ENCODE assay signal across 9 cellular contexts in genomic region chrX:65871671-65872311, GRCh38.
A peak's percentile ranks its signal among the peaks of the same experiment; 100 is the strongest.
DNase-seq lines count a peak whose midpoint lies in the region; ATAC-seq and TF ChIP-seq lines count a peak whose summit lies in the region.
"Had no signal": no experiment of that assay in that cellular context is flagged by ENCODE, and none has a peak within 500 bp of the region (broad histone marks: within the 10 kb centered on the region; RNA-seq: fewer than 3 reads in every experiment).

No MANE protein-coding gene starts in this region.

- H3K27ac Mint-ChIP-seq in activated CD8-positive, alpha-beta T cell treated with anti-CD3 and anti-CD28 coated beads, Interleukin-2, amount 10 ng/mL, durations not matched to agents 7 days and 5 days: no peak overlapping the region
- no peak overlapping the region for H3K27ac Mint-ChIP-seq in T-helper 2 cell treated with Interferon-gamma antibody and Interleukin-4, amounts not matched to agents 5 μg/mL and 100 μg/mL, for 36 hours

- ATAC-seq in GM19023 (IDR thresholded peaks at IDR 0.05; ENCODE audit: unreplicated experiment): peak; percentile 80
- peak; percentile 70 for ATAC-seq in HG03565 (IDR thresholded peaks at IDR 0.05; ENCODE audit: unreplicated experiment)
- no peak for ATAC-seq in activated CD8-positive, alpha-beta T cell treated with anti-CD3 and anti-CD28 coated beads, Interleukin-2, amount 10 ng/mL, durations not matched to agents 7 days and 5 days
- no peak for ATAC-seq in GM21786 (IDR thresholded peaks at IDR 0.05; ENCODE audit: unreplicated experiment)

- TF ChIP-seq CTCF in AG10803 (conservative IDR thresholded peaks at IDR 0.05; ENCODE audit: low read length): no peak

- no peaks in the 10 kb centered on the region for H3K9me3 Mint-ChIP-seq in activated CD8-positive, alpha-beta T cell treated with anti-CD3 and anti-CD28 coated beads, Interleukin-2, amount 10 ng/mL, durations not matched to agents 7 days and 5 days (ENCODE audit: insufficient read depth)
- H3K9me3 Mint-ChIP-seq in T-helper 2 cell treated with Interferon-gamma antibody and Interleukin-4, amounts not matched to agents 5 μg/mL and 100 μg/mL, for 36 hours: peaks cover 4% of the 10 kb centered on the region

- POLR2A ChIA-PET in activated CD8-positive, alpha-beta T cell treated with anti-CD3 and anti-CD28 coated beads, Interleukin-2, amount 10 ng/mL, durations not matched to agents 7 days and 5 days (lab: Charles Lee): no interaction called here

- H3K27me3 Mint-ChIP-seq in activated CD8-positive, alpha-beta T cell treated with anti-CD3 and anti-CD28 coated beads, Interleukin-2, amount 10 ng/mL, durations not matched to agents 7 days and 5 days (ENCODE audit: low read depth): no peaks in the 10 kb centered on the region
- no peaks in the 10 kb centered on the region for H3K27me3 Mint-ChIP-seq in T-helper 2 cell treated with Interferon-gamma antibody and Interleukin-4, amounts not matched to agents 5 μg/mL and 100 μg/mL, for 36 hours (ENCODE audit: low read depth)

- DNase-seq in AG10803 (ENCODE audit: low read depth) (peak; percentile 2), NCI-H1417 (lab: John Stamatoyannopoulos, UW) (no peak)
- peak; percentile 23 for DNase-seq in activated CD8-positive, alpha-beta T cell treated with anti-CD3 and anti-CD28 coated beads, Interleukin-2, amount 10 ng/mL, durations not matched to agents 7 days and 5 days
- no peak for DNase-seq in activated CD8-positive, alpha-beta memory T cell treated with anti-CD3 and anti-CD28 coated beads, Interleukin-2, amount 50 U/mL, for 48 hours
- no peak for DNase-seq in T-helper 2 cell treated with Interferon-gamma antibody and Interleukin-4, amounts not matched to agents 5 μg/mL and 100 μg/mL, for 36 hours (ENCODE audit: low spot score)
- DNase-seq: hypothalamus had no signal

- H3K4me3 ChIP-seq in AG10803 (ENCODE audit: low read length): no peak overlapping the region

- no peak overlapping the region for H3K4me3 Mint-ChIP-seq in activated CD8-positive, alpha-beta T cell treated with anti-CD3 and anti-CD28 coated beads, Interleukin-2, amount 10 ng/mL, durations not matched to agents 7 days and 5 days
- H3K4me3 Mint-ChIP-seq in T-helper 2 cell treated with Interferon-gamma antibody and Interleukin-4, amounts not matched to agents 5 μg/mL and 100 μg/mL, for 36 hours: no peak overlapping the region

- H3K36me3 Mint-ChIP-seq in activated CD8-positive, alpha-beta T cell treated with anti-CD3 and anti-CD28 coated beads, Interleukin-2, amount 10 ng/mL, durations not matched to agents 7 days and 5 days (ENCODE audit: low read depth): peaks cover 11% of the 10 kb centered on the region
- no peaks in the 10 kb centered on the region for H3K36me3 Mint-ChIP-seq in T-helper 2 cell treated with Interferon-gamma antibody and Interleukin-4, amounts not matched to agents 5 μg/mL and 100 μg/mL, for 36 hours (ENCODE audit: low read depth)

- H3K4me1 Mint-ChIP-seq in activated CD8-positive, alpha-beta T cell treated with anti-CD3 and anti-CD28 coated beads, Interleukin-2, amount 10 ng/mL, durations not matched to agents 7 days and 5 days (ENCODE audit: low read depth): peaks cover 47% of the 10 kb centered on the region
- H3K4me1 Mint-ChIP-seq in T-helper 2 cell treated with Interferon-gamma antibody and Interleukin-4, amounts not matched to agents 5 μg/mL and 100 μg/mL, for 36 hours (ENCODE audit: low read depth): peaks cover under 1% of the 10 kb centered on the region

- CTCF ChIA-PET in activated CD8-positive, alpha-beta T cell treated with anti-CD3 and anti-CD28 coated beads, Interleukin-2, amount 10 ng/mL, durations not matched to agents 7 days and 5 days (lab: Charles Lee): no interaction called here

Comparison
In these comparisons a context has a peak if more than half of its experiments do, and no peak if none do; other contexts are left out.
1. DNase-seq: peak in AG10803 (single experiment) and activated CD8-positive, alpha-beta T cell treated with anti-CD3 and anti-CD28 coated beads, Interleukin-2, amount 10 ng/mL, durations not matched to agents 7 days and 5 days (single experiment); none in NCI-H1417 (0 of 3), activated CD8-positive, alpha-beta memory T cell treated with anti-CD3 and anti-CD28 coated beads, Interleukin-2, amount 50 U/mL, for 48 hours (single experiment) and T-helper 2 cell treated with Interferon-gamma antibody and Interleukin-4, amounts not matched to agents 5 μg/mL and 100 μg/mL, for 36 hours (single experiment).
2. ATAC-seq: peak in GM19023 (single experiment) and HG03565 (single experiment); none in activated CD8-positive, alpha-beta T cell treated with anti-CD3 and anti-CD28 coated beads, Interleukin-2, amount 10 ng/mL, durations not matched to agents 7 days and 5 days (single experiment) and GM21786 (single experiment).